21 cellular contexts compared by ENCODE assay signal in the genomic region with DNA sequence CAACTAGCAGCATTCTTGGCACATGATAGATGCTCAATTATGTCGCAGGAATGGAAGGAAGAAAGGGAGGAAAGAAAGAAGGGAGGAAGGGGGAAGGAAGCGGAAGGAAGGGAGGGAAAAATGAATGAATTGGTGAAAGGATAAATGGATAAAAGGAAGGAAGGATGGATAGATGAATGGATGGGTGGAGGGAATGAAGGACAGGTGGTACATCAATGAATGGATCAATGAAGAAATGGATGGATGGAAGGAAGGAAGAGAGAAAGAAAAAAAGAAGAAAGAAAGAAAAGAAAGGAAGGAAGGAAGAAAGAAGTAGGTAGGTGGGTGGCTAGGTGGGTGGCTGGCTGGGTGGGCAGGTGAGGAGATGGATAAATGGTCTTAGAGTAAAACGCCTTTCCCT. TPM values are rescaled to one million over a fixed set of nuclear protein-coding genes. Genes with fewer than 3 reads are reported as not detected.
"Had no signal": no experiment of that assay in that cellular context is flagged by ENCODE, and none has a peak within 500 bp of the region (broad histone marks: within the 10 kb centered on the region; RNA-seq: fewer than 3 reads in every experiment).

No MANE protein-coding gene starts in this region.

- H3K4me1 ChIP-seq: SJCRH30 had no signal

- ATAC-seq: SK-N-SH treated with all-trans-retinoic acid at 6 μM for 48 hours had no signal

- H3K27me3 ChIP-seq: MG63 had no signal

- H3K4me3 ChIP-seq: MG63, SJCRH30 had no signal

- H3K36me3 ChIP-seq: SJCRH30 had no signal

- H3K27ac ChIP-seq: SJCRH30 had no signal

- DNase-seq: Karpas-422, KG1, MG63, NCI-H1092, NCI-H1105 treated with DMSO at 0.1 percent for 48 hours, NCI-H1417 treated with DMSO at 0.1 percent for 48 hours, NCI-H187, NCI-H2029, NCI-H2081 treated with DMSO at 0.1 percent for 48 hours, NCI-H2171, NCI-H226, NCI-H446, NCI-H510A, NCI-H524 treated with DMSO at 0.1 percent for 48 hours, NCI-H69, NCI-H774, RPMI8226, SHP77 treated with DMSO at 0.1 percent for 48 hours, SJCRH30, T-helper 1 cell had no signal

- H3K9me3 ChIP-seq: MG63, SJCRH30 had no signal

RNA-seq across cellular contexts. Expression of gene TWIST2, which starts 56.8 kb away (rescaled TPM):
- total RNA-seq: SJCRH30 had no signal
